Comparison of ENCODE assay signal across 16 cellular contexts in the genomic region with DNA sequence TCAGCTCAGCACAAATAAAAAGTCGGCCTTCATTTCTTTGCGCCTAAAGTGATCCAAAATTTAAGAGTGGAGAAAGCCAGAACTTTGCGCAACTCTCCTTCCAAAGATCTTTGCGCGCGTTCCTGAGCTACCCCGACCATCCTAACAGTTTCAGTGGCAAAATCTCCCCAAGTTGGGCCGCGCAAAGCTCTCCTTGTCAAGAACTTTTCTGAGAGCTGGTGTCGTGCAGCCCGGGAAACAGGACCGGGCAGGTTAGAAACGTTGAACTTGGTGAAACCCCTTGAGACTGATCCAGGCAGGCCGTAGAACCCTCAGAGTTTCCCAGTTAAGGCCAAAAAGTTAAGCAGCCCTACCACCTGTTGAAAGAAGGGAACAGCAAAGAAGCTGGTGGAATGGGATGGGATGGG. TPM values are rescaled to one million over a fixed set of nuclear protein-coding genes. Genes with fewer than 3 reads are reported as not detected.
DNase-seq lines count a peak whose midpoint lies in the region; ATAC-seq and TF ChIP-seq lines count a peak whose summit lies in the region.
"Had no signal": no experiment of that assay in that cellular context is flagged by ENCODE, and none has a peak within 500 bp of the region (broad histone marks: within the 10 kb centered on the region; RNA-seq: fewer than 3 reads in every experiment).

No MANE protein-coding gene starts in this region.

- no peak for TF ChIP-seq CTCF in fibroblast of the aortic adventitia (IDR thresholded peaks at IDR 0.05; ENCODE audit: insufficient read depth, low read length)

- intact Hi-C loops in Right ventricle myocardium inferior (cut with DNase I) (no loop called here), left ventricle myocardium superior (cut with micrococcal nuclease) (no loop called here), aorta (cut with DNase I) (no loop called here)

- no peaks in the 10 kb centered on the region for H3K36me3 ChIP-seq in mesodermal cell (ENCODE audit: control insufficient read depth, insufficient read depth, low read length)
- H3K36me3 ChIP-seq in aorta (ENCODE audit: control insufficient read depth in 1 of 2, insufficient read depth in 2 of 2, low read length in 1 of 2) = no peaks in the 10 kb centered on the region
- H3K36me3 ChIP-seq: colonic mucosa, MG63 had no signal

- no peak overlapping the region for H3K27ac ChIP-seq in mesodermal cell (ENCODE audit: low read depth, low read length, severe bottlenecking)
- no peak overlapping the region for H3K27ac ChIP-seq in aorta (ENCODE audit: low read depth in 1 of 2, low read length in 2 of 2)
- H3K27ac ChIP-seq: colonic mucosa had no signal

- DNase-seq in Right ventricle myocardium inferior (ENCODE audit: missing footprints) = no peak
- no peak for DNase-seq in left ventricle myocardium superior
- DNase-seq in fibroblast of the aortic adventitia (ENCODE audit: low read depth) = peak; percentile 2
- peak in 1 of 2 donors; percentile 64 for DNase-seq in aorta
- DNase-seq in activated naive CD4-positive, alpha-beta T cell treated with anti-CD3 and anti-CD28 coated beads, Interleukin-2, amount 50 U/mL, for 16 hours = no peak
- DNase-seq: CD8-positive, alpha-beta memory T cell; colonic mucosa; GF-D8; left colon; MG63; NCI-H2171 had no signal

- H3K4me1 ChIP-seq in mesodermal cell (ENCODE audit: control insufficient read depth, insufficient read depth, low read length, poor library complexity, severe bottlenecking) (peaks cover 4% of the 10 kb centered on the region), aorta (ENCODE audit: control insufficient read depth in 1 of 2, insufficient read depth in 2 of 2, low read length in 2 of 2) (no peaks in the 10 kb centered on the region)
- H3K4me1 ChIP-seq: colonic mucosa had no signal

- WGBS in mesodermal cell (ENCODE audit: insufficient coverage in 2 of 2), 2 experiments = 36 to 40% methylated on average over 10 to 14 of the region's 14 CpGs
- WGBS in aorta, 2 donors = 26 to 30% methylated on average over 14 of the region's 14 CpGs

- H3K4me3 ChIP-seq in fibroblast of the aortic adventitia (ENCODE audit: low read depth, low read length) (no peak overlapping the region), mesodermal cell (ENCODE audit: extremely low read depth, insufficient read depth, low read length, poor library complexity, severe bottlenecking) (peak overlapping the region; percentile 49), aorta (ENCODE audit: low read length in 2 of 2) (no peak overlapping the region)
- H3K4me3 ChIP-seq: colonic mucosa had no signal

- ATAC-seq in Right ventricle myocardium inferior = peak; percentile 44
- no peak for ATAC-seq in left ventricle myocardium superior
- ATAC-seq in aorta (ENCODE audit: low FRiP score) = peak; percentile 26
- ATAC-seq in HG02884 (IDR thresholded peaks at IDR 0.05; ENCODE audit: unreplicated experiment) = no peak
- ATAC-seq in HG02610 (IDR thresholded peaks at IDR 0.05; ENCODE audit: unreplicated experiment) = no peak
- ATAC-seq: left colon had no signal

- peaks cover 0 to 3% of the 10 kb centered on the region in 2 donors for H3K27me3 ChIP-seq in aorta (ENCODE audit: control insufficient read depth in 1 of 2, insufficient read depth in 2 of 2, low read length in 1 of 2)

- H3K9me3 ChIP-seq in mesodermal cell (ENCODE audit: control insufficient read depth, low read length) (no peaks in the 10 kb centered on the region), aorta (ENCODE audit: control insufficient read depth, low read length) (no peaks in the 10 kb centered on the region)
- H3K9me3 ChIP-seq: colonic mucosa, MG63 had no signal

RNA-seq across cellular contexts. Expression of a gene that starts 1.0 kb away (rescaled TPM):
- total RNA-seq in Right ventricle myocardium inferior = 0.24 TPM
- total RNA-seq in left ventricle myocardium superior = 0.07 TPM
- total RNA-seq in fibroblast of the aortic adventitia (ENCODE audit: low replicate concordance) = 0.08 and 0.72 TPM in 2 replicates
- not detected for polyA plus RNA-seq in mesodermal cell (2013, experiment 1 of 2)
- 0.10 TPM for polyA plus RNA-seq in mesodermal cell (2013, experiment 2 of 2)
- total RNA-seq in aorta = under 1 TPM; 0.19 to 0.27 TPM
- polyA plus RNA-seq in aorta = not detected
- total RNA-seq: CD8-positive, alpha-beta memory T cell; colonic mucosa; H4; left colon had no signal
- polyA plus RNA-seq: CD8-positive, alpha-beta memory T cell; thymus had no signal

Comparison
In these comparisons a context has a peak if more than half of its experiments do, and no peak if none do; other contexts are left out.
1. ATAC-seq: peak in Right ventricle myocardium inferior (single experiment) and aorta (single experiment); none in left ventricle myocardium superior (single experiment), HG02884 (single experiment) and HG02610 (single experiment).